In genomic region chr7:154503962-154504550, GRCh38 we compare ENCODE assay signal across 8 cellular contexts.
A peak's percentile ranks its signal among the peaks of the same experiment; 100 is the strongest.
DNase-seq lines count a peak whose midpoint lies in the region; ATAC-seq, FAIRE-seq and TF ChIP-seq lines count a peak whose summit lies in the region.

No MANE protein-coding gene starts in this region.

- peak; percentile 58 for FAIRE-seq in kidney (lab: Jason Lieb, UNC)

- H3K36me3 Mint-ChIP-seq in effector memory CD8-positive, alpha-beta T cell (ENCODE audit: insufficient read depth) = no peaks in the 10 kb centered on the region

- intact Hi-C loops in kidney (cut with DNase I) (no loop called here), sciatic nerve (cut with DNase I) (no loop called here)

- H3K4me3 Mint-ChIP-seq in effector memory CD8-positive, alpha-beta T cell = no peak overlapping the region

- H3K27ac Mint-ChIP-seq in effector memory CD8-positive, alpha-beta T cell = no peak overlapping the region

- no peak overlapping the region for H3K27ac ChIP-seq in 22Rv1
- H3K27ac ChIP-seq in kidney (ENCODE audit: low read depth in 2 of 2, low read length in 2 of 2) = no peak overlapping the region

- H3K4me1 ChIP-seq in adipocyte (ENCODE audit: control insufficient read depth, insufficient read depth, low read length) (no peaks in the 10 kb centered on the region), kidney (ENCODE audit: control insufficient read depth in 1 of 2, insufficient read depth in 1 of 2, low read depth in 1 of 2, low read length in 2 of 2) (no peaks in the 10 kb centered on the region)

- peaks cover 0 to 11% of the 10 kb centered on the region in 2 donors for H3K9me3 Mint-ChIP-seq in effector memory CD8-positive, alpha-beta T cell

- no peaks in the 10 kb centered on the region for H3K27me3 ChIP-seq in adipocyte (replicated peaks; ENCODE audit: control insufficient read depth, insufficient read depth, low read length)

- no peaks in the 10 kb centered on the region for H3K27me3 Mint-ChIP-seq in effector memory CD8-positive, alpha-beta T cell

- DNase-seq in NCI-H1417 treated with DMSO at 0.1 percent for 48 hours (lab: John Stamatoyannopoulos, UW) = peak; percentile 2
- peak; percentile 65 for DNase-seq in adipocyte (ENCODE audit: low read depth)
- no peak for DNase-seq in kidney
- no peak for DNase-seq in effector memory CD8-positive, alpha-beta T cell
- no peak for DNase-seq in sciatic nerve (ENCODE audit: low spot score)

- TF ChIP-seq CTCF in 22Rv1 (IDR thresholded peaks at IDR 0.05) = peak; percentile 91
- peak; percentile 13; the same call in 1 of the 2 replicates for TF ChIP-seq CTCF in GM12874 (IDR thresholded peaks at IDR 0.05; ENCODE audit: insufficient read depth, low read depth, low read length)
- peak; percentile 41 for TF ChIP-seq CTCF in kidney (IDR thresholded peaks at IDR 0.05; ENCODE audit: borderline replicate concordance, extremely low read depth, insufficient read depth)

- ATAC-seq in HG02870 (IDR thresholded peaks at IDR 0.05; ENCODE audit: unreplicated experiment) (no peak), sciatic nerve (no peak)
- ATAC-seq in effector memory CD8-positive, alpha-beta T cell (replicated peaks) = no peak

- no peaks in the 10 kb centered on the region for H3K4me1 Mint-ChIP-seq in effector memory CD8-positive, alpha-beta T cell (ENCODE audit: low read depth in 2 of 2)

- H3K36me3 ChIP-seq in adipocyte (ENCODE audit: control insufficient read depth, insufficient read depth, low read length, severe bottlenecking) (no peaks in the 10 kb centered on the region), kidney (ENCODE audit: control insufficient read depth in 1 of 2, insufficient read depth in 2 of 2, low read length in 2 of 2) (no peaks in the 10 kb centered on the region)

- H3K4me3 ChIP-seq in adipocyte (ENCODE audit: low read length) (no peak overlapping the region), kidney (ENCODE audit: low read length in 2 of 2) (no peak overlapping the region)

- no peaks in the 10 kb centered on the region for H3K9me3 ChIP-seq in adipocyte (ENCODE audit: control insufficient read depth, low read length)
- no peaks in the 10 kb centered on the region for H3K9me3 ChIP-seq in kidney (ENCODE audit: control insufficient read depth in 1 of 2, low read length in 2 of 2)

- no peak overlapping the region for H3K9ac ChIP-seq in adipocyte (ENCODE audit: low read length)
- H3K9ac ChIP-seq in kidney (ENCODE audit: low read length in 2 of 2) = no peak overlapping the region

Comparison
In these comparisons a context has a peak if more than half of its experiments do, and no peak if none do; other contexts are left out.
1. CTCF ChIP-seq: peak in every context shown above with its lines; median percentile 91 in 22Rv1; 41 in kidney; 13 in GM12874.
2. DNase-seq: peak in NCI-H1417 treated with DMSO at 0.1 percent for 48 hours (single experiment) and adipocyte (single experiment); none in kidney (single experiment), effector memory CD8-positive, alpha-beta T cell (0 of 3) and sciatic nerve (single experiment).